Comparison of ENCODE assay signal across 31 cellular contexts in genomic region chr7:132592238-132592946, GRCh38. TPM values are rescaled to one million over a fixed set of nuclear protein-coding genes. Genes with fewer than 3 reads are reported as not detected.
"Had no signal": no experiment of that assay in that cellular context is flagged by ENCODE, and none has a peak within 500 bp of the region (broad histone marks: within the 10 kb centered on the region; RNA-seq: fewer than 3 reads in every experiment).

No MANE protein-coding gene starts in this region.

- H3K36me3 ChIP-seq: adrenal gland had no signal

- H3K9me3 Mint-ChIP-seq: activated CD4-positive, alpha-beta memory T cell treated with anti-CD3 and anti-CD28 coated beads for 36 hours; activated CD4-positive, alpha-beta T cell treated with anti-CD3 and anti-CD28 coated beads, Interleukin-2, amount 10 ng/mL, durations not matched to agents 24 days and 14 days; activated naive CD4-positive, alpha-beta T cell treated with anti-CD3 and anti-CD28 coated beads for 36 hours; activated naive CD4-positive, alpha-beta T cell treated with anti-CD3 and anti-CD28 coated beads, Interleukin-2, amount 50 U/mL, for 24 hours; activated naive CD8-positive, alpha-beta T cell treated with anti-CD3 and anti-CD28 coated beads for 36 hours; activated naive CD8-positive, alpha-beta T cell treated with anti-CD3 and anti-CD28 coated beads, Interleukin-2, amount 50 U/mL, for 24 hours; activated T-helper 1 cell treated with anti-CD3 and anti-CD28 coated beads, Interleukin-12 subunit alpha, Interleukin-12 subunit beta, Interleukin-2, Interleukin-4 antibody, amounts not matched to agents 30 ng/mL and 10 ng/mL and 1 ng/mL, durations not matched to agents 14 hours and 24 hours and 36 hours; activated T-helper 2 cell treated with anti-CD3 and anti-CD28 coated beads, Interferon-gamma antibody, Interleukin-2, Interleukin-4, amounts not matched to agents 10 μg/mL and 5 μg/mL and 100 μg/mL, durations not matched to agents 14 hours and 24 hours and 36 hours had no signal

- H3K27me3 ChIP-seq: body of pancreas had no signal

- H3K27me3 Mint-ChIP-seq: activated naive CD8-positive, alpha-beta T cell treated with anti-CD3 and anti-CD28 coated beads for 36 hours had no signal

- ATAC-seq: activated CD4-positive, alpha-beta T cell treated with anti-CD3 and anti-CD28 coated beads for 36 hours; activated CD8-positive, alpha-beta memory T cell treated with anti-CD3 and anti-CD28 coated beads, Interleukin-2, amount 10 ng/mL, durations not matched to agents 7 days and 5 days; activated CD8-positive, alpha-beta T cell treated with anti-CD3 and anti-CD28 coated beads, Interleukin-2, amount 10 ng/mL, durations not matched to agents 7 days and 5 days; activated naive CD8-positive, alpha-beta T cell treated with anti-CD3 and anti-CD28 coated beads, Interleukin-2, amount 50 U/mL, for 24 hours; body of pancreas; esophagus mucosa had no signal

- H3K27ac Mint-ChIP-seq: activated CD4-positive, alpha-beta memory T cell treated with anti-CD3 and anti-CD28 coated beads for 36 hours; activated CD4-positive, alpha-beta T cell treated with anti-CD3 and anti-CD28 coated beads for 36 hours; activated CD4-positive, alpha-beta T cell treated with anti-CD3 and anti-CD28 coated beads, Interleukin-2, amount 10 ng/mL, durations not matched to agents 24 days and 14 days; activated CD8-positive, alpha-beta memory T cell treated with anti-CD3 and anti-CD28 coated beads, Interleukin-2, amount 10 ng/mL, durations not matched to agents 7 days and 5 days; activated CD8-positive, alpha-beta T cell treated with anti-CD3 and anti-CD28 coated beads, Interleukin-2, amount 10 ng/mL, durations not matched to agents 7 days and 5 days; activated naive CD4-positive, alpha-beta T cell treated with anti-CD3 and anti-CD28 coated beads for 36 hours; activated naive CD4-positive, alpha-beta T cell treated with anti-CD3 and anti-CD28 coated beads, Interleukin-2, amount 50 U/mL, for 24 hours; activated naive CD8-positive, alpha-beta T cell treated with anti-CD3 and anti-CD28 coated beads for 36 hours; activated naive CD8-positive, alpha-beta T cell treated with anti-CD3 and anti-CD28 coated beads, Interleukin-2, amount 50 U/mL, for 24 hours; activated T-helper 1 cell treated with anti-CD3 and anti-CD28 coated beads, Interleukin-12 subunit alpha, Interleukin-12 subunit beta, Interleukin-2, Interleukin-4 antibody, amounts not matched to agents 30 ng/mL and 10 ng/mL and 1 ng/mL, durations not matched to agents 14 hours and 24 hours and 36 hours; activated T-helper 2 cell treated with anti-CD3 and anti-CD28 coated beads, Interferon-gamma antibody, Interleukin-2, Interleukin-4, amounts not matched to agents 10 μg/mL and 5 μg/mL and 100 μg/mL, durations not matched to agents 14 hours and 24 hours and 36 hours had no signal

- H3K27ac ChIP-seq: adrenal gland, body of pancreas had no signal

- H3K4me3 ChIP-seq: adrenal gland, body of pancreas had no signal

- H3K4me3 Mint-ChIP-seq: activated CD4-positive, alpha-beta memory T cell treated with anti-CD3 and anti-CD28 coated beads for 36 hours; activated CD4-positive, alpha-beta T cell treated with anti-CD3 and anti-CD28 coated beads for 36 hours; activated CD4-positive, alpha-beta T cell treated with anti-CD3 and anti-CD28 coated beads, Interleukin-2, amount 10 ng/mL, durations not matched to agents 24 days and 14 days; activated CD8-positive, alpha-beta memory T cell treated with anti-CD3 and anti-CD28 coated beads, Interleukin-2, amount 10 ng/mL, durations not matched to agents 7 days and 5 days; activated CD8-positive, alpha-beta T cell treated with anti-CD3 and anti-CD28 coated beads, Interleukin-2, amount 10 ng/mL, durations not matched to agents 7 days and 5 days; activated naive CD4-positive, alpha-beta T cell treated with anti-CD3 and anti-CD28 coated beads for 36 hours; activated naive CD4-positive, alpha-beta T cell treated with anti-CD3 and anti-CD28 coated beads, Interleukin-2, amount 50 U/mL, for 24 hours; activated naive CD8-positive, alpha-beta T cell treated with anti-CD3 and anti-CD28 coated beads for 36 hours; activated naive CD8-positive, alpha-beta T cell treated with anti-CD3 and anti-CD28 coated beads, Interleukin-2, amount 50 U/mL, for 24 hours; activated T-helper 1 cell treated with anti-CD3 and anti-CD28 coated beads, Interleukin-12 subunit alpha, Interleukin-12 subunit beta, Interleukin-2, Interleukin-4 antibody, amounts not matched to agents 30 ng/mL and 10 ng/mL and 1 ng/mL, durations not matched to agents 14 hours and 24 hours and 36 hours had no signal

- H3K4me1 ChIP-seq: adrenal gland, body of pancreas had no signal

- DNase-seq: activated CD4-positive, alpha-beta memory T cell treated with anti-CD3 and anti-CD28 coated beads for 36 hours; activated CD4-positive, alpha-beta T cell treated with anti-CD3 and anti-CD28 coated beads for 36 hours; activated CD4-positive, alpha-beta T cell treated with anti-CD3 and anti-CD28 coated beads, Interleukin-2, amount 10 ng/mL, durations not matched to agents 24 days and 14 days; activated CD4-positive, CD25-positive, alpha-beta regulatory T cell; activated CD4-positive, CD25-positive, alpha-beta regulatory T cell treated with anti-CD3 and anti-CD28 coated beads, Interleukin-2, amount 50 U/mL, for 72 hours; activated CD8-positive, alpha-beta memory T cell treated with anti-CD3 and anti-CD28 coated beads, Interleukin-2, amount 10 ng/mL, durations not matched to agents 7 days and 5 days; activated CD8-positive, alpha-beta memory T cell treated with anti-CD3 and anti-CD28 coated beads, Interleukin-2, amount 50 U/mL, for 4 hours; activated CD8-positive, alpha-beta T cell treated with anti-CD3 and anti-CD28 coated beads, Interleukin-2, amount 10 ng/mL, durations not matched to agents 7 days and 5 days; activated effector memory CD4-positive, alpha-beta T cell treated with anti-CD3 and anti-CD28 coated beads, Interleukin-2, amount 50 U/mL, for 16 hours; activated naive CD4-positive, alpha-beta T cell treated with anti-CD3 and anti-CD28 coated beads for 36 hours; activated naive CD8-positive, alpha-beta T cell treated with anti-CD3 and anti-CD28 coated beads for 36 hours; activated naive CD8-positive, alpha-beta T cell treated with anti-CD3 and anti-CD28 coated beads, Interleukin-2, amount 50 U/mL, for 24 hours; activated T-cell treated with anti-CD3 and anti-CD28 coated beads, Interleukin-2, amount 50 U/mL, for 1 hour; activated T-cell treated with anti-CD3 and anti-CD28 coated beads, Interleukin-2, amount 50 U/mL, for 48 hours; adrenal gland; aorta; body of pancreas; caudate nucleus; cortex of kidney; dermis blood vessel endothelial cell; effector CD8-positive, alpha-beta T cell; foreskin fibroblast; head of caudate nucleus; T-helper 2 cell had no signal

- H3K9me3 ChIP-seq: adrenal gland, body of pancreas had no signal

- H3K4me1 Mint-ChIP-seq: activated CD4-positive, alpha-beta T cell treated with anti-CD3 and anti-CD28 coated beads for 36 hours; activated CD4-positive, alpha-beta T cell treated with anti-CD3 and anti-CD28 coated beads, Interleukin-2, amount 10 ng/mL, durations not matched to agents 24 days and 14 days; activated CD8-positive, alpha-beta memory T cell treated with anti-CD3 and anti-CD28 coated beads, Interleukin-2, amount 10 ng/mL, durations not matched to agents 7 days and 5 days; activated naive CD4-positive, alpha-beta T cell treated with anti-CD3 and anti-CD28 coated beads, Interleukin-2, amount 50 U/mL, for 24 hours; activated naive CD8-positive, alpha-beta T cell treated with anti-CD3 and anti-CD28 coated beads for 36 hours; activated naive CD8-positive, alpha-beta T cell treated with anti-CD3 and anti-CD28 coated beads, Interleukin-2, amount 50 U/mL, for 24 hours had no signal

- H3K36me3 Mint-ChIP-seq: activated CD4-positive, alpha-beta memory T cell treated with anti-CD3 and anti-CD28 coated beads for 36 hours; activated CD8-positive, alpha-beta memory T cell treated with anti-CD3 and anti-CD28 coated beads, Interleukin-2, amount 10 ng/mL, durations not matched to agents 7 days and 5 days; activated naive CD4-positive, alpha-beta T cell treated with anti-CD3 and anti-CD28 coated beads, Interleukin-2, amount 50 U/mL, for 24 hours; activated naive CD8-positive, alpha-beta T cell treated with anti-CD3 and anti-CD28 coated beads for 36 hours had no signal

- FAIRE-seq: colon, frontal cortex had no signal

RNA-seq across cellular contexts. Expression of gene PLXNA4, which starts 16.1 kb away (rescaled TPM):
- total RNA-seq: epithelial cell of proximal tubule had no signal
